Comparison of ENCODE assay signal across 24 cellular contexts in genomic region chr9:5502553-5502952, GRCh38. TPM values are rescaled to one million over a fixed set of nuclear protein-coding genes. Genes with fewer than 3 reads are reported as not detected.
"Had no signal": no experiment of that assay in that cellular context is flagged by ENCODE, and none has a peak within 500 bp of the region (broad histone marks: within the 10 kb centered on the region; RNA-seq: fewer than 3 reads in every experiment).

No MANE protein-coding gene starts in this region.

- H3K27ac ChIP-seq: dorsolateral prefrontal cortex, ovary, psoas muscle, suprapubic skin, transverse colon, vagina had no signal

- H3K9me3 ChIP-seq: ovary, psoas muscle, suprapubic skin, transverse colon, vagina had no signal

- H3K36me3 ChIP-seq: ovary, suprapubic skin, transverse colon, vagina had no signal

- H3K27me3 ChIP-seq: dorsolateral prefrontal cortex, ovary, suprapubic skin, transverse colon, vagina had no signal

- H3K4me3 ChIP-seq: dorsolateral prefrontal cortex, ovary, psoas muscle, smooth muscle cell, suprapubic skin, transverse colon, vagina had no signal

- H3K4me1 ChIP-seq: transverse colon, vagina had no signal

- H3K4me2 ChIP-seq: smooth muscle cell had no signal

- DNase-seq: cortex of kidney; dorsolateral prefrontal cortex; effector CD4-positive, alpha-beta T cell; hypothalamus; immature natural killer cell; islet precursor cell; kidney glomerular epithelial cell; mammary epithelial cell; naive thymus-derived CD8-positive, alpha-beta T cell; nephron progenitor cell; occipital lobe; ovary; psoas muscle; stimulated activated CD4-positive, alpha-beta T cell treated with anti-CD3 and anti-CD28 coated beads, Interleukin-12 subunit alpha, Interleukin-12 subunit beta, amount 100 ng/mL, for 4 hours; stimulated activated CD4-positive, alpha-beta T cell treated with anti-CD3 and anti-CD28 coated beads, Interleukin-1b, Interleukin-23, amount 100 ng/mL, for 48 hours; stimulated activated CD4-positive, alpha-beta T cell treated with anti-CD3 and anti-CD28 coated beads, Interleukin-4, amount 100 ng/mL, for 1 hour; stimulated activated CD8-positive, alpha-beta memory T cell treated with anti-CD3 and anti-CD28 coated beads, Interleukin-4, amount 100 ng/mL, for 48 hours; stimulated activated naive CD4-positive, alpha-beta T cell; stimulated activated naive CD8-positive, alpha-beta T cell treated with anti-CD3 and anti-CD28 coated beads, Interleukin-15, amount 100 ng/mL, for 72 hours; transverse colon had no signal

- ATAC-seq: naive thymus-derived CD8-positive, alpha-beta T cell; sciatic nerve; stimulated activated naive CD8-positive, alpha-beta T cell treated with anti-CD3 and anti-CD28 coated beads, Interleukin-15, amount 100 ng/mL, for 72 hours had no signal

RNA-seq across cellular contexts. Expression of gene PDCD1LG2, which starts 7.8 kb away (rescaled TPM):
- total RNA-seq: naive thymus-derived CD8-positive, alpha-beta T cell had no signal
- polyA plus RNA-seq: naive thymus-derived CD8-positive, alpha-beta T cell had no signal
